1 cellular context compared by ENCODE assay signal in genomic region chr5:175617447-175617846, GRCh38.
TF ChIP-seq lines count a peak whose summit lies in the region.

No MANE protein-coding gene starts in this region.

TF ChIP-seq in H1, 55 proteins besides CTCF, POLR2A, EP300 and RAD21:
- TF ChIP-seq CBX5 (IDR thresholded peaks at IDR 0.05; ENCODE audit: low read depth, low read length): no peak
- TF ChIP-seq BACH1 (IDR thresholded peaks at IDR 0.05; ENCODE audit: low read length): no peak
